Comparison of ENCODE assay signal across 8 cellular contexts in the genomic region with DNA sequence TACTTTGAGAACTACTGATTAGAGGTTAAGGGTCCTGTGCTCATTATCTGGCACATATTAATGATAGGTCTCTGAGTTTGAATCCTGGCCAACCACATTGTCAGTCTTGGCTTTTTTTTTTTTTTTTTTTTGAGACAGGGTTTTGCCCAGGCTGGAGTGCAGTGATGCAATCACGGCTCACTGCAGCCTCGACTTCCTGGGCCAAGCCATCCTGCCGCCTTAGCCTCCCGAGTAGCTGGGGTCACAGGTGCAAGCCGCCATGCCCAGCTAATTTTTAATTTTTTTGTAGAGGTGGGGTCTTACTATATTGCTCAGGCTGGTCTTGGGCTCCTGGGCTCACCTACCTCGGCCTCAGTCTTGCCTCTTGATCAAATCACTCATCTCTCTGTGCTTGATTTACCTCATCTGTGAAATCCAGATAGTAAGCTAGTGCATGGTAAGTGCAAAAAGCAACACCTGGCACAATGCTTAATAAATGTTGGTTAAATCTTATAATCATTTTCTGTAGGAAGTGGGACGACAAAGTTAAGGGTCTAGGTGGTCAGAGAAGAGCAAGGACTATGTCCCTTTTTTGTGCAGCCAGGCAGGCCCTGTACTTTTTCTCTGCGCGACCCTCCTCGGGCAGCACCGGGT. TPM values are rescaled to one million over a fixed set of nuclear protein-coding genes. Genes with fewer than 3 reads are reported as not detected.
DNase-seq lines count a peak whose midpoint lies in the region; ATAC-seq and TF ChIP-seq lines count a peak whose summit lies in the region.

No MANE protein-coding gene starts in this region.

- H3K27ac Mint-ChIP-seq in activated T-cell treated with anti-CD3 and anti-CD28 coated beads, Interleukin-2, amount 50 U/mL, for 24 hours, result peak overlapping the region; percentile 97
- peak overlapping the region; percentile 92 for H3K27ac Mint-ChIP-seq in activated naive CD8-positive, alpha-beta T cell

- ATAC-seq in left lung (no peak), GM21423 (IDR thresholded peaks at IDR 0.05; ENCODE audit: unreplicated experiment) (no peak)

- peaks cover 10% of the 10 kb centered on the region for H3K36me3 Mint-ChIP-seq in activated T-cell treated with anti-CD3 and anti-CD28 coated beads, Interleukin-2, amount 50 U/mL, for 24 hours (ENCODE audit: low read depth)
- H3K36me3 Mint-ChIP-seq in activated naive CD8-positive, alpha-beta T cell, result no peaks in the 10 kb centered on the region

- no peaks in the 10 kb centered on the region for H3K27me3 ChIP-seq in left lung
- H3K27me3 ChIP-seq in tibial artery, result no peaks in the 10 kb centered on the region

- no peak for DNase-seq in activated T-cell treated with anti-CD3 and anti-CD28 coated beads, Interleukin-2, amount 50 U/mL, for 24 hours
- DNase-seq in activated T-cell treated with anti-CD3 and anti-CD28 coated beads for 4 hours (no peak), left lung (no peak), tibial artery (no peak), cortex of kidney (lab: John Stamatoyannopoulos, UW) (no peak), C1 segment of cervical spinal cord (lab: John Stamatoyannopoulos, UW) (no peak)

- H3K4me3 ChIP-seq in left lung (peak overlapping the region; percentile 56 to 78), tibial artery (peak overlapping the region; percentile 73 to 81)

- H3K27me3 Mint-ChIP-seq in activated T-cell treated with anti-CD3 and anti-CD28 coated beads, Interleukin-2, amount 50 U/mL, for 24 hours, result no peaks in the 10 kb centered on the region
- no peaks in the 10 kb centered on the region for H3K27me3 Mint-ChIP-seq in activated naive CD8-positive, alpha-beta T cell

- H3K27ac ChIP-seq in left lung (peak overlapping the region; percentile 90 to 92), tibial artery (peak overlapping the region; percentile 83 to 86)

- intact Hi-C loops in left lung (cut with DNase I) (loop anchor here in 1 of 2 donors (10.0 kb wide), 1 partner anchor 165 kb away; no protein-coding TSS in a partner anchor), tibial artery (cut with DNase I; ENCODE audit: low total_unique reads) (loop anchor here (2.0 to 10.0 kb wide), 3 partner anchors 169 to 503 kb away; a partner anchor contains a TSS)

- no peaks in the 10 kb centered on the region for H3K9me3 Mint-ChIP-seq in activated T-cell treated with anti-CD3 and anti-CD28 coated beads, Interleukin-2, amount 50 U/mL, for 24 hours
- no peaks in the 10 kb centered on the region for H3K9me3 Mint-ChIP-seq in activated naive CD8-positive, alpha-beta T cell (ENCODE audit: low read depth)

- H3K36me3 ChIP-seq in left lung (no peaks in the 10 kb centered on the region), tibial artery (no peaks in the 10 kb centered on the region)

- H3K4me3 Mint-ChIP-seq in activated T-cell treated with anti-CD3 and anti-CD28 coated beads, Interleukin-2, amount 50 U/mL, for 24 hours, result peak overlapping the region; percentile 90
- peak overlapping the region; percentile 91 for H3K4me3 Mint-ChIP-seq in activated naive CD8-positive, alpha-beta T cell

- H3K4me1 Mint-ChIP-seq in activated T-cell treated with anti-CD3 and anti-CD28 coated beads, Interleukin-2, amount 50 U/mL, for 24 hours (ENCODE audit: low read depth), result peaks cover 22% of the 10 kb centered on the region
- peaks cover 21% of the 10 kb centered on the region for H3K4me1 Mint-ChIP-seq in activated naive CD8-positive, alpha-beta T cell (ENCODE audit: low read depth)

- no peak for TF ChIP-seq CTCF in left lung (IDR thresholded peaks at IDR 0.05)
- no peak for TF ChIP-seq CTCF in tibial artery (IDR thresholded peaks at IDR 0.05)

- H3K4me1 ChIP-seq in left lung (peaks cover 7 to 23% of the 10 kb centered on the region in 2 donors), tibial artery (peaks cover 0 to 15% (median 6%) of the 10 kb centered on the region in 4 donors)

- H3K9me3 ChIP-seq in left lung (no peaks in the 10 kb centered on the region), tibial artery (no peaks in the 10 kb centered on the region)

RNA-seq across cellular contexts. Expression of a gene that starts 0.4 kb away (rescaled TPM):
- 10 to 100 TPM; 35.7 to 44.7 TPM for total RNA-seq in left lung

RNA-seq across cellular contexts. Expression of a gene that starts 53.6 kb away (rescaled TPM):
- 10 to 100 TPM; 25.8 to 32.6 TPM for total RNA-seq in left lung
